Comparison of ENCODE assay signal across 8 cellular contexts in the genomic region with DNA sequence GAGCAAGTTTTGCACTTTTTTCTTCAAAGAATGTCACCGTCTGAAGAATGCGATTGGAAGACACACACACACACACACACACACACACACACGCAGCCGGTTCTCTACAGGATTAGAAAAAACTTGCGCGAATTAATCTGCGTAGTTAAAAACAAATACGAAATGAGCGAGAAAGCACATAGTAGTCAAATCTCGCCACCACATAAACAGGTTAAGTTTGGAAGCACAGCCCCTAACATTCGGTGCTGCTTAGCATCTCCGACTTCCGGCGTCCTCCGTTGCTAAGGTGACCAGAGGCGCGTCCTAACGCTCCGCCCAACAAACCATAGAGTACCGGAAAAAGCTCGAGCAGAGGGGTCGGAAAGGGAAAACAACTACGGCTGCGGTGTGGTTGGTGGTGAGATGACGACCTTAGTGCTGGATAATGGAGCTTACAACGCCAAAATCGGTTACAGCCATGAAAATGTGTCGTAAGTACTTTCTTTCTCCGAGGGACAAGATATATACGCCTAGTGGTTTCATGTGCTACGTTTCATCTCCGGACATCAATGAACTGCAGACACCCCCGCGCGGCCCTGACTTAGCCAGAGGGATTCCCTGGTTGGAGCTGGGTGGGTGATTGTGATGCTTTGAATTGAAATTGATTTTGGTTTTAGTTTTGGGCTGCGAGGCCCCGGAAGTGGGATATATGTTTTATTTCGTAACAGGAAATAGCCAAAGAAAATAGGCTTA. TPM values are rescaled to one million over a fixed set of nuclear protein-coding genes. Genes with fewer than 3 reads are reported as not detected.
DNase-seq lines count a peak whose midpoint lies in the region; ATAC-seq and TF ChIP-seq lines count a peak whose summit lies in the region.

Gene ACTR6, plus strand, starts transcription at position 366 of the 732 bp plus-strand sequence. Its CDS starts 37 bp downstream, at position 403.

- peak within 1 kb of the TSS; percentile 87 for H3K9ac ChIP-seq in BLaER1

- peak within 1 kb of the TSS; percentile 92 for H3K27ac ChIP-seq in BLaER1
- peak within 1 kb of the TSS; percentile 74 to 80 for H3K27ac ChIP-seq in left lung

- H3K4me2 ChIP-seq in BLaER1, result peak within 1 kb of the TSS; percentile 98

- H3K4me3 ChIP-seq in BLaER1, result peak within 1 kb of the TSS; percentile 88
- H3K4me3 ChIP-seq in left lung, result peak within 1 kb of the TSS; percentile 52 to 83

- H3K9me3 ChIP-seq in BLaER1, result no peaks in the 10 kb centered on the region
- H3K9me3 ChIP-seq in left lung, result no peaks in the 10 kb centered on the region

- H3K4me1 ChIP-seq in BLaER1 (peaks cover 35% of the 10 kb centered on the region), left lung (peaks cover 3 to 21% of the 10 kb centered on the region in 2 donors)

- DNase-seq in GM19240 (ENCODE audit: insufficient read length, low spot score), result peak; percentile 54
- peak; percentile 92 to 98 for DNase-seq in NCI-H526 (lab: John Stamatoyannopoulos, UW)
- DNase-seq in activated CD4-positive, alpha-beta T cell treated with anti-CD3 and anti-CD28 coated beads for 48 hours, result peak; percentile 97
- DNase-seq in dedifferentiated amniotic fluid mesenchymal stem cell (ENCODE audit: extremely low spot score), result peak; percentile 97
- peak; percentile 95 to 96 for DNase-seq in left lung
- DNase-seq in stimulated activated CD4-positive, alpha-beta T cell treated with anti-CD3 and anti-CD28 coated beads, Interleukin-2, amount 100 ng/mL, for 48 hours, result peak; percentile 88 to 94

- peaks cover 30% of the 10 kb centered on the region for H4K20me1 ChIP-seq in BLaER1

- ATAC-seq in HG03460 (IDR thresholded peaks at IDR 0.05; ENCODE audit: unreplicated experiment), result peak; percentile 86
- peak; percentile 95 for ATAC-seq in left lung

- no peak for TF ChIP-seq CTCF in left lung (IDR thresholded peaks at IDR 0.05)

- H3K27me3 ChIP-seq in BLaER1, result no peaks in the 10 kb centered on the region
- no peaks in the 10 kb centered on the region for H3K27me3 ChIP-seq in left lung

- peaks cover 21% of the 10 kb centered on the region for H3K36me3 ChIP-seq in BLaER1
- peaks cover 0 to 5% of the 10 kb centered on the region in 2 donors for H3K36me3 ChIP-seq in left lung

- intact Hi-C loops in left lung (cut with DNase I), result no loop called here

RNA-seq across cellular contexts. Expression of gene ACTR6, which starts in this region (rescaled TPM):
- total RNA-seq in left lung, result 10 to 100 TPM; 18.4 to 25.1 TPM

Comparison
In these comparisons a context has a peak if more than half of its experiments do, and no peak if none do; other contexts are left out.
1. Peak in every context shown above with its lines: DNase-seq, ATAC-seq, H3K4me3 ChIP-seq and H3K27ac ChIP-seq.